Comparison of ENCODE assay signal across 26 cellular contexts in genomic region chr7:151383638-151384351, GRCh38. TPM values are rescaled to one million over a fixed set of nuclear protein-coding genes. Genes with fewer than 3 reads are reported as not detected.
DNase-seq lines count a peak whose midpoint lies in the region; ATAC-seq and TF ChIP-seq lines count a peak whose summit lies in the region.
"Had no signal": no experiment of that assay in that cellular context is flagged by ENCODE, and none has a peak within 500 bp of the region (broad histone marks: within the 10 kb centered on the region; RNA-seq: fewer than 3 reads in every experiment).

No MANE protein-coding gene starts in this region.

- no peaks in the 10 kb centered on the region for H3K9me3 ChIP-seq in parathyroid adenoma (ENCODE audit: control insufficient read depth, low read length)
- H3K9me3 ChIP-seq in Peyer's patch: no peaks in the 10 kb centered on the region
- H3K9me3 ChIP-seq: SJCRH30, transverse colon had no signal

- no peak for ATAC-seq in HG03521 (IDR thresholded peaks at IDR 0.05; ENCODE audit: unreplicated experiment)
- ATAC-seq: activated CD8-positive, alpha-beta memory T cell treated with anti-CD3 and anti-CD28 coated beads, Interleukin-2, amount 10 ng/mL, durations not matched to agents 7 days and 5 days; activated T-cell treated with anti-CD3 and anti-CD28 coated beads, Interleukin-2, amount 50 U/mL, for 72 hours; Panc1; T-cell had no signal

- H3K4me2 ChIP-seq in parathyroid adenoma (ENCODE audit: low read length): peak overlapping the region; percentile 32
- H3K4me2 ChIP-seq: neural progenitor cell had no signal

- in situ Hi-C loops in G401 (cut with HindIII; ENCODE audit: low sequenced_read_pairs): no loop called here

- TF ChIP-seq POLR2A in Peyer's patch (IDR thresholded peaks at IDR 0.05): no peak

- no peaks in the 10 kb centered on the region for H3K79me2 ChIP-seq in parathyroid adenoma

- H3K27ac ChIP-seq in parathyroid adenoma (peak overlapping the region; percentile 57), Peyer's patch (no peak overlapping the region)
- H3K27ac ChIP-seq: neural progenitor cell, SJCRH30, transverse colon had no signal

- H3K36me3 ChIP-seq in parathyroid adenoma (ENCODE audit: control insufficient read depth, insufficient read depth, low read length): no peaks in the 10 kb centered on the region
- no peaks in the 10 kb centered on the region for H3K36me3 ChIP-seq in Peyer's patch
- H3K36me3 ChIP-seq: neural progenitor cell, SJCRH30, transverse colon had no signal

- TF ChIP-seq CTCF in parathyroid adenoma (IDR thresholded peaks at IDR 0.05) (no peak), Peyer's patch (IDR thresholded peaks at IDR 0.05) (no peak)

- H3K9ac ChIP-seq in parathyroid adenoma: no peak overlapping the region
- H3K9ac ChIP-seq: neural progenitor cell had no signal

- DNase-seq in G401 (ENCODE audit: low spot score) (peak; percentile 77), NCI-H69 (lab: John Stamatoyannopoulos, UW) (peak; percentile 43), cerebellum (ENCODE audit: low spot score) (peak; percentile 64), Peyer's patch (no peak), NCI-H187 (lab: John Stamatoyannopoulos, UW) (no peak)
- DNase-seq: activated CD4-positive, alpha-beta T cell treated with anti-CD3 and anti-CD28 coated beads for 4 hours; activated CD8-positive, alpha-beta memory T cell treated with anti-CD3 and anti-CD28 coated beads, Interleukin-2, amount 10 ng/mL, durations not matched to agents 7 days and 5 days; activated naive CD4-positive, alpha-beta T cell treated with anti-CD3 and anti-CD28 coated beads, Interleukin-2, amount 50 U/mL, for 16 hours; activated T-cell treated with anti-CD3 and anti-CD28 coated beads, Interleukin-2, amount 50 U/mL, for 72 hours; amygdala; CD4-positive, CD25-positive, alpha-beta regulatory T cell; dermis blood vessel endothelial cell; DMS153; HFFc6; NCI-H1105; NCI-H2081; NCI-H524; SJCRH30; T-cell; transverse colon had no signal

- no peak overlapping the region for H2AFZ ChIP-seq in parathyroid adenoma
- H2AFZ ChIP-seq: neural progenitor cell had no signal

- H3K4me3 ChIP-seq in parathyroid adenoma (ENCODE audit: low read depth, low read length) (no peak overlapping the region), Peyer's patch (no peak overlapping the region)
- H3K4me3 ChIP-seq: lung, neural progenitor cell, SJCRH30, transverse colon had no signal

- H3K4me1 ChIP-seq in parathyroid adenoma (peaks cover 41% of the 10 kb centered on the region), Peyer's patch (peaks cover 0 to 21% (median 12%) of the 10 kb centered on the region in 4 donors)

- no peaks in the 10 kb centered on the region for H3K27me3 ChIP-seq in parathyroid adenoma (ENCODE audit: control insufficient read depth, insufficient read depth, low read length)
- peaks cover 0 to 9% of the 10 kb centered on the region in 2 donors for H3K27me3 ChIP-seq in Peyer's patch

RNA-seq across cellular contexts. Expression of gene WDR86, which starts 26.0 kb away (rescaled TPM):
- total RNA-seq in G401 (2014; rRNA removed; shearing (Covaris generic)): 10.2 and 13.7 TPM in 2 replicates
- 33.8 TPM for total RNA-seq in cerebellum
- total RNA-seq in Peyer's patch: 10 to 100 TPM in 1 of 4 donors, 1 to 10 TPM in 2, not detected in 1; 5.9 to 13.2 (median 6.6) TPM
- total RNA-seq: dermis blood vessel endothelial cell, HFFc6 had no signal

RNA-seq across cellular contexts. Expression of gene NUB1, which starts 42.2 kb away (rescaled TPM):
- total RNA-seq in G401 (2014; rRNA removed; shearing (Covaris generic)): 41.8 and 59.0 TPM in 2 replicates
- 29.6 TPM for total RNA-seq in cerebellum
- total RNA-seq in Peyer's patch: 10 to 100 TPM; 66.4 to 90.8 (median 68.2) TPM

RNA-seq across cellular contexts. Expression of gene CRYGN, which starts 56.1 kb away (rescaled TPM):
- not detected in 2 replicates for total RNA-seq in G401 (2014; rRNA removed; shearing (Covaris generic))
- total RNA-seq in cerebellum: not detected
- not detected for total RNA-seq in Peyer's patch
- total RNA-seq: activated CD8-positive, alpha-beta memory T cell treated with anti-CD3 and anti-CD28 coated beads, Interleukin-2, amount 10 ng/mL, durations not matched to agents 7 days and 5 days; dermis blood vessel endothelial cell; HFFc6; SJCRH30; skeletal muscle tissue; transverse colon had no signal

Comparison
In these comparisons a context has a peak if more than half of its experiments do, and no peak if none do; other contexts are left out.
1. DNase-seq: peak in G401 (single experiment), NCI-H69 (single experiment) and cerebellum (single experiment); none in Peyer's patch (0 of 3) and NCI-H187 (0 of 2).